ENCODE assay signal across 30 cellular contexts in genomic region chr11:112366777-112367176, GRCh38.
DNase-seq lines count a peak whose midpoint lies in the region; TF ChIP-seq lines count a peak whose summit lies in the region.
"Had no signal": no experiment of that assay in that cellular context is flagged by ENCODE, and none has a peak within 500 bp of the region (broad histone marks: within the 10 kb centered on the region; RNA-seq: fewer than 3 reads in every experiment).

No MANE protein-coding gene starts in this region.

- TF ChIP-seq POLR2A in sigmoid colon (IDR thresholded peaks at IDR 0.05), result no peak

- no peak overlapping the region for H3K9ac ChIP-seq in neuronal stem cell (ENCODE audit: low read depth, low read length, poor library complexity)

- no peaks in the 10 kb centered on the region for H3K79me1 ChIP-seq in neuronal stem cell (ENCODE audit: low read depth, low read length)

- CTCF ChIA-PET in AG04450 (lab: Charles Lee), result interaction anchor here (1.0 kb wide), 1 partner anchor 11 kb away, joined by 3 read pairs; no protein-coding TSS in a partner anchor

- no peak overlapping the region for H2BK5ac ChIP-seq in neuronal stem cell (ENCODE audit: low read length)

- peak in 1 of 4 donors; percentile 6 for TF ChIP-seq EP300 in sigmoid colon (IDR thresholded peaks at IDR 0.05)

- H3K27me3 ChIP-seq in AG04450 (ENCODE audit: control insufficient read depth, insufficient read depth, low read length), result no peaks in the 10 kb centered on the region
- no peaks in the 10 kb centered on the region for H3K27me3 ChIP-seq in sigmoid colon
- no peaks in the 10 kb centered on the region for H3K27me3 ChIP-seq in neuronal stem cell (ENCODE audit: control insufficient read depth in 3 of 3, insufficient read depth in 3 of 3, low read depth in 1 of 3, low read length in 3 of 3)
- H3K27me3 ChIP-seq: cardiac muscle cell, colonic mucosa, foreskin keratinocyte, upper lobe of right lung had no signal

- H3K4me2 ChIP-seq in neuronal stem cell (ENCODE audit: insufficient read depth, low read length, poor library complexity, severe bottlenecking), result no peak overlapping the region

- no peak overlapping the region for H2AK5ac ChIP-seq in neuronal stem cell (ENCODE audit: low read depth, low read length)

- no peak overlapping the region for H3K4me3 ChIP-seq in AG04450 (ENCODE audit: low read depth, low read length)
- H3K4me3 ChIP-seq in foreskin fibroblast (ENCODE audit: low read depth in 1 of 2, low read length in 2 of 2), result no peak overlapping the region
- no peak overlapping the region for H3K4me3 ChIP-seq in sigmoid colon
- no peak overlapping the region for H3K4me3 ChIP-seq in neuronal stem cell (ENCODE audit: low read length in 2 of 2)
- H3K4me3 ChIP-seq: cardiac muscle cell, colonic mucosa, prostate gland, upper lobe of right lung had no signal

- intact Hi-C loops in sigmoid colon (cut with DNase I), result loop anchor here (5.0 to 10.0 kb wide), 2 partner anchors 74 to 198 kb away; no protein-coding TSS in a partner anchor

- H2BK120ac ChIP-seq in neuronal stem cell (ENCODE audit: low read depth, low read length), result no peak overlapping the region

- no peaks in the 10 kb centered on the region for H3K9me3 ChIP-seq in AG04450 (ENCODE audit: control insufficient read depth, insufficient read depth, low read length)
- no peaks in the 10 kb centered on the region for H3K9me3 ChIP-seq in sigmoid colon
- H3K9me3 ChIP-seq in neuronal stem cell (replicated peaks in 1 of 2; ENCODE audit: control insufficient read depth in 2 of 2, insufficient read depth in 1 of 2, low read depth in 1 of 2, low read length in 2 of 2), result no peaks in the 10 kb centered on the region
- H3K9me3 ChIP-seq: colonic mucosa, prostate gland, upper lobe of right lung had no signal

- H3K18ac ChIP-seq in neuronal stem cell (ENCODE audit: low read length), result no peak overlapping the region

- peak; percentile 45 for DNase-seq in AG04450 (ENCODE audit: low read depth, low spot score)
- DNase-seq in HCEC 1CT, result peak; percentile 89
- peak; percentile 79 for DNase-seq in amniotic epithelial cell (ENCODE audit: low read depth)
- DNase-seq in foreskin fibroblast, result peak; percentile 59 to 60
- no peak for DNase-seq in sigmoid colon
- no peak for DNase-seq in SW480 (ENCODE audit: low spot score)
- no peak for DNase-seq in neuronal stem cell (ENCODE audit: low spot score)
- DNase-seq in DMS153 (lab: John Stamatoyannopoulos, UW), result no peak
- DNase-seq: activated B cell treated with CpG ODN at 0.5 μM for 24 hours; activated CD4-positive, alpha-beta T cell treated with anti-CD3 and anti-CD28 coated beads, Interleukin-2, amount 10 ng/mL, durations not matched to agents 7 days and 5 days; activated effector memory CD4-positive, alpha-beta T cell treated with Interleukin-2 at 50 U/mL for 16 hours; aorta; CD4-positive, CD25-positive, alpha-beta regulatory T cell; colonic mucosa; effector CD4-positive, alpha-beta T cell; head of caudate nucleus; naive B cell; NCI-H1048; NCI-H1694 treated with DMSO at 0.1 percent for 48 hours; NCI-H2171 treated with DMSO at 0.1 percent for 48 hours; NCI-H526; nucleus accumbens; OCI-M1; stimulated activated CD4-positive, alpha-beta T cell treated with anti-CD3 and anti-CD28 coated beads, Interleukin-15, amount 100 ng/mL, for 24 hours; stimulated activated naive CD4-positive, alpha-beta T cell; upper lobe of right lung had no signal

- no peak overlapping the region for H3K4ac ChIP-seq in neuronal stem cell (ENCODE audit: low read length)

- H2BK15ac ChIP-seq in neuronal stem cell (ENCODE audit: low read length), result no peak overlapping the region

- H3K14ac ChIP-seq in neuronal stem cell (ENCODE audit: low read length), result no peak overlapping the region

- no peak overlapping the region for H4K91ac ChIP-seq in neuronal stem cell (ENCODE audit: low read depth, low read length, poor library complexity)

- no peak overlapping the region for H2AFZ ChIP-seq in neuronal stem cell (ENCODE audit: low read length)

- H2BK12ac ChIP-seq in neuronal stem cell (ENCODE audit: low read length), result no peak overlapping the region

- H3K27ac ChIP-seq in AG04450 (ENCODE audit: low read depth, low read length) (peak overlapping the region; percentile 47), sigmoid colon (peak overlapping the region in 1 of 4 donors; percentile 86), neuronal stem cell (replicated peaks; ENCODE audit: low read length) (no peak overlapping the region)
- H3K27ac ChIP-seq: 22Rv1, cardiac muscle cell, colonic mucosa, foreskin keratinocyte, upper lobe of right lung had no signal

- no peak for TF ChIP-seq CTCF in AG04450 (IDR thresholded peaks at IDR 0.05; ENCODE audit: low read depth, low read length)
- no peak for TF ChIP-seq CTCF in foreskin fibroblast (IDR thresholded peaks at IDR 0.05; ENCODE audit: low read depth, low read length)
- TF ChIP-seq CTCF in sigmoid colon (IDR thresholded peaks at IDR 0.05), result no peak

- POLR2A ChIA-PET in AG04450 (lab: Yijun Ruan, JAX), result interaction anchor here (0.6 kb wide), 1 partner anchor 51 kb away, joined by 3 read pairs; no protein-coding TSS in a partner anchor

- H3K4me1 ChIP-seq in sigmoid colon (peaks cover 3 to 31% (median 29%) of the 10 kb centered on the region in 4 donors), neuronal stem cell (ENCODE audit: control insufficient read depth in 2 of 2, insufficient read depth in 1 of 2, low read depth in 1 of 2, low read length in 2 of 2) (peaks cover 0 to 4% of the 10 kb centered on the region in 2 donors)
- H3K4me1 ChIP-seq: colonic mucosa, prostate gland, upper lobe of right lung had no signal

- H4K8ac ChIP-seq in neuronal stem cell (ENCODE audit: low read depth, low read length), result no peak overlapping the region

- no peak overlapping the region for H3K23ac ChIP-seq in neuronal stem cell (ENCODE audit: low read depth, low read length, poor library complexity)

- no peaks in the 10 kb centered on the region for H3K36me3 ChIP-seq in sigmoid colon
- no peaks in the 10 kb centered on the region for H3K36me3 ChIP-seq in neuronal stem cell (replicated peaks in 1 of 2; ENCODE audit: control insufficient read depth in 2 of 2, insufficient read depth in 2 of 2, low read length in 2 of 2)
- H3K36me3 ChIP-seq: cardiac muscle cell, colonic mucosa, prostate gland, upper lobe of right lung had no signal

- 83 to 86% methylated on average over 3 of the region's 3 CpGs for WGBS in sigmoid colon, 2 donors
- WGBS in neuronal stem cell (ENCODE audit: extremely low coverage in 2 of 2, insufficient read length in 2 of 2, insufficient replicate concordance in 1 of 2), 2 donors, result no CpG with 5 or more reads among the region's 3 CpGs

Comparison
In these comparisons a context has a peak if more than half of its experiments do, and no peak if none do; other contexts are left out.
1. DNase-seq: peak in AG04450 (single experiment), HCEC 1CT (single experiment), amniotic epithelial cell (single experiment) and foreskin fibroblast (2 of 2); none in sigmoid colon (single experiment), SW480 (single experiment), neuronal stem cell (single experiment) and DMS153 (single experiment).